Comparison of ENCODE assay signal across 1 cellular context in genomic region chr15:40281057-40281850, GRCh38.
TF ChIP-seq lines count a peak whose summit lies in the region.

No MANE protein-coding gene starts in this region.

TF ChIP-seq in endothelial cell of umbilical vein, 7 proteins besides CTCF, POLR2A, EP300 and RAD21:
- TF ChIP-seq POLR2AphosphoS5 (IDR thresholded peaks at IDR 0.05; ENCODE audit: insufficient read depth, low read depth, low read length) (no peak), MAX (IDR thresholded peaks at IDR 0.05; ENCODE audit: insufficient read depth, insufficient read length) (no peak), JUN (IDR thresholded peaks at IDR 0.05; ENCODE audit: borderline replicate concordance, insufficient read depth, insufficient read length, low read depth) (no peak), EZH2 (IDR thresholded peaks at IDR 0.05; ENCODE audit: borderline replicate concordance, low read depth, low read length, severe bottlenecking) (peak; percentile 74), GATA2 (IDR thresholded peaks at IDR 0.05; ENCODE audit: insufficient read depth, insufficient read length, low read depth, low read length) (no peak), MYC (IDR thresholded peaks at IDR 0.05; ENCODE audit: low read depth, low read length) (no peak), FOS (IDR thresholded peaks at IDR 0.05; ENCODE audit: borderline replicate concordance, insufficient read depth, low read length) (no peak)
